10 cellular contexts compared by ENCODE assay signal in genomic region chr6:152637422-152638047, GRCh38. TPM values are rescaled to one million over a fixed set of nuclear protein-coding genes. Genes with fewer than 3 reads are reported as not detected.
DNase-seq lines count a peak whose midpoint lies in the region; ATAC-seq, FAIRE-seq and TF ChIP-seq lines count a peak whose summit lies in the region.
"Had no signal": no experiment of that assay in that cellular context is flagged by ENCODE, and none has a peak within 500 bp of the region (broad histone marks: within the 10 kb centered on the region; RNA-seq: fewer than 3 reads in every experiment).

No MANE protein-coding gene starts in this region.

- POLR2A ChIA-PET in CD4-positive, alpha-beta T cell (lab: Charles Lee): no interaction called here

- H3K4me3 Mint-ChIP-seq in stimulated activated memory B cell treated with anti-CD40 and anti-IgM and Interleukin-4, amounts not matched to agents 10 μg/mL and 1 μg/mL and 100 μg/mL, for 72 hours: no peak overlapping the region
- H3K4me3 Mint-ChIP-seq in CD4-positive, alpha-beta T cell: no peak overlapping the region

- no peaks in the 10 kb centered on the region for H3K9me3 Mint-ChIP-seq in stimulated activated memory B cell treated with anti-CD40 and anti-IgM and Interleukin-4, amounts not matched to agents 10 μg/mL and 1 μg/mL and 100 μg/mL, for 72 hours
- no peaks in the 10 kb centered on the region for H3K9me3 Mint-ChIP-seq in CD4-positive, alpha-beta T cell

- peaks cover 41% of the 10 kb centered on the region for H3K27me3 Mint-ChIP-seq in stimulated activated memory B cell treated with anti-CD40 and anti-IgM and Interleukin-4, amounts not matched to agents 10 μg/mL and 1 μg/mL and 100 μg/mL, for 72 hours
- H3K27me3 Mint-ChIP-seq in CD4-positive, alpha-beta T cell: peaks cover 63% of the 10 kb centered on the region

- no peaks in the 10 kb centered on the region for H3K36me3 ChIP-seq in kidney (ENCODE audit: control insufficient read depth in 1 of 2, insufficient read depth in 2 of 2, low read length in 2 of 2)
- no peaks in the 10 kb centered on the region for H3K36me3 ChIP-seq in smooth muscle cell (ENCODE audit: low read depth)

- 56% methylated on average over 8 of the region's 8 CpGs for WGBS in smooth muscle cell (ENCODE audit: low lambda C conversion rate)

- no peaks in the 10 kb centered on the region for H3K9me3 ChIP-seq in kidney (ENCODE audit: control insufficient read depth in 1 of 2, low read length in 2 of 2)
- H3K9me3 ChIP-seq in smooth muscle cell (replicated peaks; ENCODE audit: low read depth): no peaks in the 10 kb centered on the region
- H3K9me3 ChIP-seq in CD4-positive, alpha-beta T cell (ENCODE audit: control insufficient read depth, low read length): no peaks in the 10 kb centered on the region

- TF ChIP-seq CTCF in HL-60 (IDR thresholded peaks at IDR 0.05; ENCODE audit: insufficient read depth, low read length) (no peak), astrocyte of the spinal cord (IDR thresholded peaks at IDR 0.05; ENCODE audit: low read depth, low read length) (no peak), kidney (IDR thresholded peaks at IDR 0.05; ENCODE audit: borderline replicate concordance, extremely low read depth, insufficient read depth) (no peak), smooth muscle cell (IDR thresholded peaks at IDR 0.05; ENCODE audit: borderline replicate concordance, insufficient read depth, poor library complexity, severe bottlenecking) (no peak)
- no peak for TF ChIP-seq CTCF in CD4-positive, alpha-beta T cell (IDR thresholded peaks at IDR 0.05)

- H3K9ac ChIP-seq in kidney (ENCODE audit: low read length in 2 of 2): no peak overlapping the region
- no peak overlapping the region for H3K9ac ChIP-seq in smooth muscle cell (ENCODE audit: low read depth)

- H3K4me3 ChIP-seq in HL-60 (replicated peaks; ENCODE audit: insufficient read depth, low read length) (peak overlapping the region; percentile 41; the same call in 1 of the 2 replicates), astrocyte of the spinal cord (ENCODE audit: low read depth, low read length) (peak overlapping the region; percentile 47), kidney (ENCODE audit: low read length in 2 of 2) (peak overlapping the region; percentile 36 to 80), smooth muscle cell (peak overlapping the region; percentile 53)

- ATAC-seq in stimulated activated memory B cell treated with anti-CD40 and anti-IgM and Interleukin-4, amounts not matched to agents 10 μg/mL and 1 μg/mL and 100 μg/mL, for 72 hours: no peak
- ATAC-seq in CD4-positive, alpha-beta T cell (ENCODE audit: poor library complexity): no peak

- no peak overlapping the region for H3K27ac ChIP-seq in HL-60 (replicated peaks)
- H3K27ac ChIP-seq in kidney (ENCODE audit: low read depth in 2 of 2, low read length in 2 of 2): peak overlapping the region in 1 of 2 donors; percentile 49
- no peak overlapping the region for H3K27ac ChIP-seq in smooth muscle cell (ENCODE audit: low read depth)
- H3K27ac ChIP-seq in CD4-positive, alpha-beta T cell (ENCODE audit: low read depth, low read length): no peak overlapping the region

- peak overlapping the region; percentile 97 for H3K4me2 ChIP-seq in smooth muscle cell

- H3K27ac Mint-ChIP-seq in stimulated activated memory B cell treated with anti-CD40 and anti-IgM and Interleukin-4, amounts not matched to agents 10 μg/mL and 1 μg/mL and 100 μg/mL, for 72 hours: no peak overlapping the region
- H3K27ac Mint-ChIP-seq in CD4-positive, alpha-beta T cell: no peak overlapping the region

- H3K27me3 ChIP-seq in HL-60 (ENCODE audit: insufficient read depth, poor library complexity, severe bottlenecking) (peaks cover 23% of the 10 kb centered on the region), smooth muscle cell (ENCODE audit: low read depth) (peaks cover 56% of the 10 kb centered on the region)
- peaks cover 33% of the 10 kb centered on the region for H3K27me3 ChIP-seq in CD4-positive, alpha-beta T cell (ENCODE audit: control insufficient read depth, insufficient read depth, low read length)

- CTCF ChIA-PET in CD4-positive, alpha-beta T cell (lab: Charles Lee): no interaction called here

- FAIRE-seq in kidney (lab: Jason Lieb, UNC): no peak

- H2AFZ ChIP-seq in smooth muscle cell (ENCODE audit: low read depth): peak overlapping the region; percentile 68

- no peaks in the 10 kb centered on the region for H3K79me2 ChIP-seq in smooth muscle cell (ENCODE audit: low read depth)

- no peaks in the 10 kb centered on the region for H4K20me1 ChIP-seq in smooth muscle cell (ENCODE audit: low read depth)

- DNase-seq in HL-60 (ENCODE audit: low read depth in 1 of 2, low spot score in 1 of 2) (no peak), astrocyte of the spinal cord (ENCODE audit: low read depth, low spot score) (peak; percentile 13), kidney (no peak), smooth muscle cell (lab: John Stamatoyannopoulos, UW; ENCODE audit: unreplicated experiment) (no peak), NCI-H1092 (lab: John Stamatoyannopoulos, UW) (no peak), ACHN (no peak)
- no peak for DNase-seq in CD4-positive, alpha-beta T cell
- DNase-seq: RPMI8226; stimulated activated CD4-positive, alpha-beta T cell treated with anti-CD3 and anti-CD28 coated beads, Interleukin-12 subunit alpha, Interleukin-12 subunit beta, amount 100 ng/mL, for 4 hours had no signal

- H3K4me1 Mint-ChIP-seq in stimulated activated memory B cell treated with anti-CD40 and anti-IgM and Interleukin-4, amounts not matched to agents 10 μg/mL and 1 μg/mL and 100 μg/mL, for 72 hours: peaks cover 17% of the 10 kb centered on the region
- peaks cover 12% of the 10 kb centered on the region for H3K4me1 Mint-ChIP-seq in CD4-positive, alpha-beta T cell (ENCODE audit: low read depth)

- no peaks in the 10 kb centered on the region for H3K36me3 Mint-ChIP-seq in stimulated activated memory B cell treated with anti-CD40 and anti-IgM and Interleukin-4, amounts not matched to agents 10 μg/mL and 1 μg/mL and 100 μg/mL, for 72 hours
- no peaks in the 10 kb centered on the region for H3K36me3 Mint-ChIP-seq in CD4-positive, alpha-beta T cell (ENCODE audit: low read depth)

- H3K4me1 ChIP-seq in kidney (ENCODE audit: control insufficient read depth in 1 of 2, insufficient read depth in 1 of 2, low read depth in 1 of 2, low read length in 2 of 2): peaks cover 0 to 4% of the 10 kb centered on the region in 2 donors
- peaks cover 4% of the 10 kb centered on the region for H3K4me1 ChIP-seq in smooth muscle cell (ENCODE audit: low read depth)

- in situ Hi-C loops in astrocyte of the spinal cord (cut with HindIII; ENCODE audit: low sequenced_read_pairs) (no loop called here), ACHN (cut with HindIII; ENCODE audit: low pct_ligation_motif_present, low pct_unique_long_range_greater_than_20kb, low sequenced_read_pairs) (no loop called here)

- H3F3A ChIP-seq in smooth muscle cell (ENCODE audit: low read depth): no peaks in the 10 kb centered on the region

- intact Hi-C loops in kidney (cut with DNase I): no loop called here
- intact Hi-C loops in CD4-positive, alpha-beta T cell (cut with DNase I, micrococcal nuclease): no loop called here

RNA-seq across cellular contexts. Expression of gene SYNE1, which starts 0.4 kb away (rescaled TPM):
- total RNA-seq in kidney (216 TPM), smooth muscle cell (56.2 and 97.5 TPM in 2 replicates)
- polyA plus RNA-seq in kidney (ENCODE audit: insufficient read depth, low read depth, low replicate concordance) (47.8 TPM), smooth muscle cell (18.2 and 31.3 TPM in 2 replicates)
- 100 to 1,000 TPM in 1 of 2 experiments, 10 to 100 TPM in 1; 94.9 to 108 TPM for total RNA-seq in CD4-positive, alpha-beta T cell
